1 cellular context compared by ENCODE assay signal in the genomic region with DNA sequence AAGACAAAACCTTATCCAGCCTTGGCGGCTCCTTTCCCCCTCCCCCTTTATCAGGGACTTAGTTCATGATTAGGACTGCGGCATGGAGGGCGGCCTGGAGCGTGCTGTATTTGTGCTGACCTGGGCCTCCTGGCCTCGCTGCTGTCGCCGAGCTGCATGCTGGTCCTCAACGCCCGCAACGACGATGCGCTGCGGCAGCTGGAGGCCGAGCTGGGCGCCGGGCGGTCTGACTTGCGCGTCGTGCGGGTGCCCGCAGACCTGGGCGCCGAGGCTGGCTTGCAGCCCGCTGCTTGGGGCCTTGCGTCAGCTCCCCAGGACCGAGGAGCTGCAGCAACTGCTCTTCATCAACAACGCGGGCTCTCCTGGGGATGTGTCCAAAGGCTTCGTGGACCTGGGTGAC.
TF ChIP-seq lines count a peak whose summit lies in the region.

No MANE protein-coding gene starts in this region.

TF ChIP-seq in K562, 482 proteins besides CTCF, POLR2A, EP300 and RAD21 (continued from another document):
- TF ChIP-seq MCM7 (IDR thresholded peaks at IDR 0.05) = no peak
- TF ChIP-seq SIN3A (IDR thresholded peaks at IDR 0.05; ENCODE audit: borderline replicate concordance in 2 of 2, control insufficient read depth in 1 of 2, low read depth in 2 of 2, low read length in 2 of 2) = no peak
- TF ChIP-seq, protein P1, sequence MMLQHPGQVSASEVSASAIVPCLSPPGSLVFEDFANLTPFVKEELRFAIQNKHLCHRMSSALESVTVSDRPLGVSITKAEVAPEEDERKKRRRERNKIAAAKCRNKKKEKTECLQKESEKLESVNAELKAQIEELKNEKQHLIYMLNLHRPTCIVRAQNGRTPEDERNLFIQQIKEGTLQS (IDR thresholded peaks at IDR 0.05) = no peak
- TF ChIP-seq, protein P1 (CRISPR knock-in tag; conservative IDR thresholded peaks at IDR 0.05) = no peak
- TF ChIP-seq OTX1 (CRISPR knock-in tag; IDR thresholded peaks at IDR 0.05) = no peak
- no peak for TF ChIP-seq NR2C1 (IDR thresholded peaks at IDR 0.05)
- TF ChIP-seq NR2C1 (tag; IDR thresholded peaks at IDR 0.05) = no peak
- TF ChIP-seq, protein P2, sequence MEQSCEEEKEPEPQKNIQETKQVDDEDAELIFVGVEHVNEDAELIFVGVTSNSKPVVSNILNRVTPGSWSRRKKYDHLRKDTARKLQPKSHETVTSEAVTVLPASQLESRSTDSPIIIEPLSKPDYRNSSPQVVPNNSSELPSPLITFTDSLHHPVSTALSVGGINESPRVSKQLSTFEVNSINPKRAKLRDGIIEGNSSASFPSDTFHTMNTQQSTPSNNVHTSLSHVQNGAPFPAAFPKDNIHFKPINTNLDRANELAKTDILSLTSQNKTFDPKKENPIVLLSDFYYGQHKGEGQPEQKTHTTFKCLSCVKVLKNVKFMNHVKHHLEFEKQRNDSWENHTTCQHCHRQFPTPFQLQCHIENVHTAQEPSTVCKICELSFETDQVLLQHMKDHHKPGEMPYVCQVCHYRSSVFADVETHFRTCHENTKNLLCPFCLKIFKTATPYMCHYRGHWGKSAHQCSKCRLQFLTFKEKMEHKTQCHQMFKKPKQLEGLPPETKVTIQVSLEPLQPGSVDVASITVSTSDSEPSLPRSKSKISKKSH (CRISPR knock-in tag; IDR thresholded peaks at IDR 0.05) = no peak
- TF ChIP-seq DMBX1 (CRISPR knock-in tag; IDR thresholded peaks at IDR 0.05; ENCODE audit: borderline replicate concordance) = no peak
- TF ChIP-seq EGR1 (conservative IDR thresholded peaks at IDR 0.05) = no peak
- no peak for TF ChIP-seq KLF16 (IDR thresholded peaks at IDR 0.05)
